In the genomic region with DNA sequence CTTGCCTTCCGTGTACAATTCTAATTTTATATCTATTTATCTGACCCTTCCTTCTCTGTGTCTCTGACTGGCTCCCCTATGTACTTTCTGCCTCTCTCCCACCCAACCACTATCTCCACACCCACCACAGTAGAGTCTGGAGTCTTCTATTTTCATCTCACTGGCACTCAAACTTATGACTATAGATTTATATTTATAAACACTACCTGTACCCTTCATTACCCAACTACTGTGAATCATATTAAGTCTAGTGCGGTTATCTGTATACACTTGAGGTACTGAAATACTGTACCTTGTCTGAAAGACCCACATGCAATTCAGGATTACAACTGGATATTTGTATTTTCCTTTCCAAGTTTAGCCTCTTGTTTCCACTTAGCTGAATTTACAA, we compare ENCODE assay signal across 32 cellular contexts. TPM values are rescaled to one million over a fixed set of nuclear protein-coding genes. Genes with fewer than 3 reads are reported as not detected.
DNase-seq lines count a peak whose midpoint lies in the region; ATAC-seq and TF ChIP-seq lines count a peak whose summit lies in the region.
"Had no signal": no experiment of that assay in that cellular context is flagged by ENCODE, and none has a peak within 500 bp of the region (broad histone marks: within the 10 kb centered on the region; RNA-seq: fewer than 3 reads in every experiment).

No MANE protein-coding gene starts in this region.

- no peak for TF ChIP-seq CTCF in CD4-positive, alpha-beta T cell (IDR thresholded peaks at IDR 0.05)
- no peak for TF ChIP-seq CTCF in OCI-LY3 (IDR thresholded peaks at IDR 0.05; ENCODE audit: low read depth, low read length)
- TF ChIP-seq CTCF in mesothelial cell of epicardium (IDR thresholded peaks at IDR 0.05; ENCODE audit: unreplicated experiment): no peak
- no peak for TF ChIP-seq CTCF in GM13977 (IDR thresholded peaks at IDR 0.05; ENCODE audit: extremely low read depth, insufficient read depth, missing control alignments)

- peak overlapping the region; percentile 69 for H3K4me2 ChIP-seq in OCI-LY3 (ENCODE audit: low read length)

- no peaks in the 10 kb centered on the region for H3K9me3 ChIP-seq in CD4-positive, alpha-beta T cell (ENCODE audit: control insufficient read depth, low read length)
- no peaks in the 10 kb centered on the region for H3K9me3 ChIP-seq in OCI-LY3 (ENCODE audit: insufficient read depth, low read length)
- H3K9me3 ChIP-seq: HAP-1, sigmoid colon had no signal

- no peaks in the 10 kb centered on the region for H3K27me3 Mint-ChIP-seq in CD4-positive, alpha-beta T cell
- H3K27me3 Mint-ChIP-seq in mesothelial cell of epicardium (ENCODE audit: low read depth): no peaks in the 10 kb centered on the region
- H3K27me3 Mint-ChIP-seq: central memory CD8-positive, alpha-beta T cell; naive thymus-derived CD4-positive, alpha-beta T cell; type B pancreatic cell had no signal

- H3K79me2 ChIP-seq in OCI-LY3 (ENCODE audit: low read length): peaks cover 100% of the 10 kb centered on the region

- peaks cover 4% of the 10 kb centered on the region for H3K36me3 ChIP-seq in OCI-LY3 (replicated peaks; ENCODE audit: low read depth, low read length)
- H3K36me3 ChIP-seq: HAP-1, sigmoid colon had no signal

- peak overlapping the region; percentile 5 for H3K4me3 Mint-ChIP-seq in CD4-positive, alpha-beta T cell
- no peak overlapping the region for H3K4me3 Mint-ChIP-seq in mesothelial cell of epicardium
- H3K4me3 Mint-ChIP-seq: central memory CD8-positive, alpha-beta T cell; T-helper 2 cell treated with Interferon-gamma antibody and Interleukin-4, amounts not matched to agents 5 μg/mL and 100 μg/mL, for 36 hours; type B pancreatic cell had no signal

- H4K20me1 ChIP-seq in OCI-LY3 (ENCODE audit: insufficient read depth, low read length): peaks cover 87% of the 10 kb centered on the region

- ATAC-seq in CD4-positive, alpha-beta T cell (ENCODE audit: poor library complexity): no peak
- ATAC-seq in GM18498 (IDR thresholded peaks at IDR 0.05; ENCODE audit: unreplicated experiment) (peak; percentile 3), GM18867 (IDR thresholded peaks at IDR 0.05; ENCODE audit: unreplicated experiment) (no peak)
- ATAC-seq: esophagus mucosa; HepG2; naive thymus-derived CD4-positive, alpha-beta T cell had no signal

- peaks cover 36% of the 10 kb centered on the region for H3K4me1 ChIP-seq in OCI-LY3 (ENCODE audit: low read length)
- H3K4me1 ChIP-seq: HAP-1 had no signal

- H3K27ac ChIP-seq in CD4-positive, alpha-beta T cell (ENCODE audit: low read depth, low read length): no peak overlapping the region
- H3K27ac ChIP-seq in OCI-LY3 (ENCODE audit: low read length): no peak overlapping the region
- H3K27ac ChIP-seq: BLaER1 treated with 17β-estradiol and CSF1 and Interleukin-3, amounts not matched to agents 10 nM and 100 nM; sigmoid colon had no signal

- POLR2A ChIA-PET in CD4-positive, alpha-beta T cell (lab: Charles Lee): interaction anchor here (1.2 kb wide), 1 partner anchor 36 kb away, joined by 4 read pairs; a partner anchor contains a TSS

- CTCF ChIA-PET in CD4-positive, alpha-beta T cell (lab: Charles Lee): no interaction called here

- H3K27me3 ChIP-seq in CD4-positive, alpha-beta T cell (ENCODE audit: control insufficient read depth, insufficient read depth, low read length): no peaks in the 10 kb centered on the region
- no peaks in the 10 kb centered on the region for H3K27me3 ChIP-seq in OCI-LY3 (ENCODE audit: low read depth, low read length)
- H3K27me3 ChIP-seq: BLaER1 treated with 17β-estradiol and CSF1 and Interleukin-3, amounts not matched to agents 10 nM and 100 nM; sigmoid colon had no signal

- peaks cover 99% of the 10 kb centered on the region for H3K4me1 Mint-ChIP-seq in CD4-positive, alpha-beta T cell (ENCODE audit: low read depth)
- peaks cover 48% of the 10 kb centered on the region for H3K4me1 Mint-ChIP-seq in mesothelial cell of epicardium

- in situ Hi-C loops in GM13977 (cut with MboI; ENCODE audit: low pct_unique_long_range_greater_than_20kb, low sequenced_read_pairs, unreplicated experiment): no loop called here

- no peaks in the 10 kb centered on the region for H3K9me3 Mint-ChIP-seq in CD4-positive, alpha-beta T cell
- peaks cover 4% of the 10 kb centered on the region for H3K9me3 Mint-ChIP-seq in mesothelial cell of epicardium
- H3K9me3 Mint-ChIP-seq: central memory CD8-positive, alpha-beta T cell; T-helper 2 cell treated with Interferon-gamma antibody and Interleukin-4, amounts not matched to agents 5 μg/mL and 100 μg/mL, for 36 hours had no signal

- intact Hi-C loops in CD4-positive, alpha-beta T cell (cut with DNase I, micrococcal nuclease): no loop called here

- H3K9ac ChIP-seq in OCI-LY3 (ENCODE audit: low read length): peak overlapping the region; percentile 25; the same call in 1 of the 2 replicates
- H3K9ac ChIP-seq: BLaER1 treated with 17β-estradiol and CSF1 and Interleukin-3, amounts not matched to agents 10 nM and 100 nM had no signal

- peak overlapping the region; percentile 7 for H3K27ac Mint-ChIP-seq in CD4-positive, alpha-beta T cell
- H3K27ac Mint-ChIP-seq in mesothelial cell of epicardium: peak overlapping the region; percentile 48
- H3K27ac Mint-ChIP-seq: T-helper 2 cell treated with Interferon-gamma antibody and Interleukin-4, amounts not matched to agents 5 μg/mL and 100 μg/mL, for 36 hours; type B pancreatic cell had no signal

- H3K36me3 Mint-ChIP-seq in CD4-positive, alpha-beta T cell (ENCODE audit: low read depth): no peaks in the 10 kb centered on the region
- peaks cover 19% of the 10 kb centered on the region for H3K36me3 Mint-ChIP-seq in mesothelial cell of epicardium

- H2AFZ ChIP-seq in OCI-LY3 (ENCODE audit: low read depth, low read length): no peak overlapping the region

- DNase-seq in CD4-positive, alpha-beta T cell: no peak
- DNase-seq in mesothelial cell of epicardium (ENCODE audit: low spot score in 2 of 2, unreplicated experiment in 2 of 2): no peak
- DNase-seq in GM13977 (ENCODE audit: low spot score): no peak
- no peak for DNase-seq in activated gamma-delta T cell (lab: John Stamatoyannopoulos, UW)
- DNase-seq: activated CD8-positive, alpha-beta memory T cell treated with anti-CD3 and anti-CD28 coated beads for 24 hours; activated naive CD4-positive, alpha-beta T cell; activated T-cell treated with anti-CD3 and anti-CD28 coated beads for 4 hours; dermis blood vessel endothelial cell; DMS79; foreskin fibroblast; head of caudate nucleus; midbrain; naive thymus-derived CD4-positive, alpha-beta T cell; NCI-H146; NCI-H2107; NCI-H345; NCI-H748 treated with DMSO at 0.1 percent for 48 hours; SIG-M5; sigmoid colon; stimulated activated CD4-positive, alpha-beta T cell treated with anti-CD3 and anti-CD28 coated beads, Interleukin-12 subunit alpha, Interleukin-12 subunit beta, amount 100 ng/mL, for 4 hours; stimulated activated CD4-positive, alpha-beta T cell treated with anti-CD3 and anti-CD28 coated beads, Interleukin-4, amount 100 ng/mL, for 1 hour; substantia nigra had no signal

- H3K4me3 ChIP-seq in OCI-LY3 (ENCODE audit: low read length): peak overlapping the region; percentile 66
- H3K4me3 ChIP-seq: BLaER1 treated with 17β-estradiol and CSF1 and Interleukin-3, amounts not matched to agents 10 nM and 100 nM; HAP-1; sigmoid colon had no signal

RNA-seq across cellular contexts. Expression of a gene that starts 36.1 kb away (rescaled TPM):
- 100 to 1,000 TPM in 1 of 2 experiments, 10 to 100 TPM in 1; 98.2 to 100 TPM for total RNA-seq in CD4-positive, alpha-beta T cell
- total RNA-seq in mesothelial cell of epicardium: 124 to 140 TPM (median 131 TPM) in 3 replicates
